Comparison of ENCODE assay signal across 30 cellular contexts in genomic region chr4:119170195-119170594, GRCh38. TPM values are rescaled to one million over a fixed set of nuclear protein-coding genes. Genes with fewer than 3 reads are reported as not detected.
"Had no signal": no experiment of that assay in that cellular context is flagged by ENCODE, and none has a peak within 500 bp of the region (broad histone marks: within the 10 kb centered on the region; RNA-seq: fewer than 3 reads in every experiment).

No MANE protein-coding gene starts in this region.

- H3K9me3 ChIP-seq: heart right ventricle, lower lobe of right lung, pancreas, psoas muscle, upper lobe of left lung, vagina had no signal

- H3K4me1 ChIP-seq: lower lobe of right lung, pancreas, psoas muscle, upper lobe of left lung, vagina had no signal

- H3K36me3 ChIP-seq: lower lobe of right lung, pancreas, upper lobe of left lung, vagina had no signal

- H3K27ac ChIP-seq: heart right ventricle, lower lobe of right lung, pancreas, psoas muscle, upper lobe of left lung, vagina had no signal

- DNase-seq: activated B cell treated with CpG ODN at 0.5 μM for 24 hours; activated CD4-positive, alpha-beta T cell treated with anti-CD3 and anti-CD28 coated beads, Interleukin-2, amount 50 U/mL, for 1 hour; activated CD8-positive, alpha-beta T cell treated with anti-CD3 and anti-CD28 coated beads for 36 hours; activated T-cell treated with anti-CD3 and anti-CD28 coated beads, Interleukin-2, amount 50 U/mL, for 48 hours; anterior cingulate cortex; caudate nucleus; foreskin melanocyte; heart right ventricle; lower lobe of right lung; mesenchymal stem cell; naive thymus-derived CD8-positive, alpha-beta T cell; nucleus accumbens; pancreas; psoas muscle; stimulated activated CD4-positive, alpha-beta T cell treated with anti-CD3 and anti-CD28 coated beads, Interleukin-1b, Interleukin-23, amount 100 ng/mL, for 48 hours; stimulated activated CD4-positive, alpha-beta T cell treated with anti-CD3 and anti-CD28 coated beads, Interleukin-4, amount 100 ng/mL, for 4 hours; stimulated activated CD8-positive, alpha-beta memory T cell treated with anti-CD3 and anti-CD28 coated beads, Interleukin-4, amount 100 ng/mL, for 48 hours; stimulated activated naive CD8-positive, alpha-beta T cell treated with anti-CD3 and anti-CD28 coated beads, Interleukin-15, amount 100 ng/mL, for 72 hours; substantia nigra; upper lobe of left lung had no signal

- H3K4me1 Mint-ChIP-seq: activated B cell treated with CpG ODN at 0.5 μM for 24 hours; neural crest cell; stimulated activated naive CD8-positive, alpha-beta T cell treated with anti-CD3 and anti-CD28 coated beads, Interleukin-15, amount 100 ng/mL, for 72 hours had no signal

- H3K27me3 ChIP-seq: heart right ventricle, pancreas, upper lobe of left lung, vagina had no signal

- H3K4me3 Mint-ChIP-seq: activated B cell treated with CpG ODN at 0.5 μM for 24 hours; activated CD8-positive, alpha-beta T cell treated with anti-CD3 and anti-CD28 coated beads for 36 hours; naive thymus-derived CD8-positive, alpha-beta T cell; neural crest cell; stimulated activated memory B cell treated with anti-CD40 and anti-IgM and Interleukin-4, amounts not matched to agents 10 μg/mL and 1 μg/mL and 100 μg/mL, for 72 hours; stimulated activated naive CD8-positive, alpha-beta T cell treated with anti-CD3 and anti-CD28 coated beads, Interleukin-15, amount 100 ng/mL, for 72 hours; T-helper 2 cell treated with Interferon-gamma antibody and Interleukin-4, amounts not matched to agents 5 μg/mL and 100 μg/mL, for 36 hours had no signal

- H3K4me3 ChIP-seq: heart right ventricle, lower lobe of right lung, pancreas, psoas muscle, smooth muscle cell, upper lobe of left lung, vagina had no signal

- H3K27me3 Mint-ChIP-seq: activated B cell treated with CpG ODN at 0.5 μM for 24 hours; activated CD8-positive, alpha-beta T cell treated with anti-CD3 and anti-CD28 coated beads for 36 hours; stimulated activated memory B cell treated with anti-CD40 and anti-IgM and Interleukin-4, amounts not matched to agents 10 μg/mL and 1 μg/mL and 100 μg/mL, for 72 hours; stimulated activated naive CD8-positive, alpha-beta T cell treated with anti-CD3 and anti-CD28 coated beads, Interleukin-15, amount 100 ng/mL, for 72 hours had no signal

- H3K27ac Mint-ChIP-seq: activated B cell treated with CpG ODN at 0.5 μM for 24 hours; activated CD8-positive, alpha-beta T cell treated with anti-CD3 and anti-CD28 coated beads for 36 hours; activated naive CD4-positive, alpha-beta T cell treated with anti-CD3 and anti-CD28 coated beads, Interleukin-2, amount 50 U/mL, for 72 hours; activated T-helper 2 cell treated with anti-CD3 and anti-CD28 coated beads, Interferon-gamma antibody, Interleukin-2, Interleukin-4, amounts not matched to agents 10 μg/mL and 5 μg/mL and 100 μg/mL, durations not matched to agents 14 hours and 24 hours and 36 hours; naive thymus-derived CD8-positive, alpha-beta T cell; stimulated activated memory B cell treated with anti-CD40 and anti-IgM and Interleukin-4, amounts not matched to agents 10 μg/mL and 1 μg/mL and 100 μg/mL, for 72 hours; T-helper 2 cell treated with Interferon-gamma antibody and Interleukin-4, amounts not matched to agents 5 μg/mL and 100 μg/mL, for 36 hours had no signal

- H3K9me3 Mint-ChIP-seq: activated B cell treated with CpG ODN at 0.5 μM for 24 hours; activated CD8-positive, alpha-beta T cell treated with anti-CD3 and anti-CD28 coated beads for 36 hours; activated T-helper 2 cell treated with anti-CD3 and anti-CD28 coated beads, Interferon-gamma antibody, Interleukin-2, Interleukin-4, amounts not matched to agents 10 μg/mL and 5 μg/mL and 100 μg/mL, durations not matched to agents 14 hours and 24 hours and 36 hours; naive thymus-derived CD8-positive, alpha-beta T cell; stimulated activated memory B cell treated with anti-CD40 and anti-IgM and Interleukin-4, amounts not matched to agents 10 μg/mL and 1 μg/mL and 100 μg/mL, for 72 hours; stimulated activated naive CD8-positive, alpha-beta T cell treated with anti-CD3 and anti-CD28 coated beads, Interleukin-15, amount 100 ng/mL, for 72 hours; T-helper 2 cell treated with Interferon-gamma antibody and Interleukin-4, amounts not matched to agents 5 μg/mL and 100 μg/mL, for 36 hours had no signal

- H3K4me2 ChIP-seq: smooth muscle cell had no signal

- H3K36me3 Mint-ChIP-seq: activated naive CD4-positive, alpha-beta T cell treated with anti-CD3 and anti-CD28 coated beads, Interleukin-2, amount 50 U/mL, for 72 hours; stimulated activated memory B cell treated with anti-CD40 and anti-IgM and Interleukin-4, amounts not matched to agents 10 μg/mL and 1 μg/mL and 100 μg/mL, for 72 hours had no signal

RNA-seq across cellular contexts. Expression of gene MYOZ2, which starts 34.6 kb away (rescaled TPM):
- total RNA-seq: activated B cell treated with CpG ODN at 0.5 μM for 24 hours; activated CD8-positive, alpha-beta T cell treated with anti-CD3 and anti-CD28 coated beads for 36 hours; activated naive CD4-positive, alpha-beta T cell treated with anti-CD3 and anti-CD28 coated beads, Interleukin-2, amount 50 U/mL, for 72 hours; activated T-helper 2 cell treated with anti-CD3 and anti-CD28 coated beads, Interferon-gamma antibody, Interleukin-2, Interleukin-4, amounts not matched to agents 10 μg/mL and 5 μg/mL and 100 μg/mL, durations not matched to agents 14 hours and 24 hours and 36 hours; esophagus mucosa; kidney epithelial cell; left lobe of liver; lower lobe of right lung; naive thymus-derived CD8-positive, alpha-beta T cell; neural crest cell; smooth muscle cell had no signal
